12 cellular contexts compared by ENCODE assay signal in genomic region chr13:33744589-33745369, GRCh38.
DNase-seq lines count a peak whose midpoint lies in the region; ATAC-seq lines count a peak whose summit lies in the region.
"Had no signal": no experiment of that assay in that cellular context is flagged by ENCODE, and none has a peak within 500 bp of the region (broad histone marks: within the 10 kb centered on the region; RNA-seq: fewer than 3 reads in every experiment).

No MANE protein-coding gene starts in this region.

- H3K27ac ChIP-seq in SK-N-MC (peak overlapping the region; percentile 83), mesendoderm (ENCODE audit: low read depth, low read length) (no peak overlapping the region)
- H3K27ac ChIP-seq: adrenal gland, transverse colon had no signal

- H4K8ac ChIP-seq in mesendoderm (ENCODE audit: low read depth, low read length): no peak overlapping the region

- no peak overlapping the region for H3K9ac ChIP-seq in SK-N-MC (ENCODE audit: insufficient read length)
- no peak overlapping the region for H3K9ac ChIP-seq in mesendoderm (ENCODE audit: low read length)

- H2BK120ac ChIP-seq in mesendoderm (ENCODE audit: low read depth, low read length): no peak overlapping the region

- WGBS in mesendoderm (ENCODE audit: extremely low coverage, insufficient coverage, low lambda C conversion rate): no CpG with 5 or more reads among the region's 3 CpGs

- no peak overlapping the region for H3K56ac ChIP-seq in mesendoderm (ENCODE audit: low read length)

- no peak overlapping the region for H3K23ac ChIP-seq in mesendoderm (ENCODE audit: low read length)

- DNase-seq in COR-L47 (lab: John Stamatoyannopoulos, UW): peak; percentile 82
- peak; percentile 38 for DNase-seq in HT-29 (ENCODE audit: low spot score)
- DNase-seq in SK-N-MC (ENCODE audit: low read depth, low spot score): peak; percentile 39
- no peak for DNase-seq in mesendoderm
- no peak for DNase-seq in stimulated activated naive CD4-positive, alpha-beta T cell (lab: John Stamatoyannopoulos, UW)
- no peak for DNase-seq in activated gamma-delta T cell (lab: John Stamatoyannopoulos, UW)
- DNase-seq: activated B cell treated with CpG ODN at 0.5 μM for 24 hours, adrenal gland, midbrain, transverse colon had no signal

- no peak overlapping the region for H2AK5ac ChIP-seq in mesendoderm (ENCODE audit: low read length)

- H3K36me3 ChIP-seq in SK-N-MC (ENCODE audit: insufficient read depth, low read length): no peaks in the 10 kb centered on the region
- no peaks in the 10 kb centered on the region for H3K36me3 ChIP-seq in mesendoderm (ENCODE audit: control insufficient read depth, insufficient read depth, low read length)
- H3K36me3 ChIP-seq: adrenal gland, transverse colon had no signal

- H3K4me2 ChIP-seq in mesendoderm (ENCODE audit: low read length): no peak overlapping the region

- no peak overlapping the region for H3K4ac ChIP-seq in mesendoderm (ENCODE audit: low read depth, low read length)

- no peaks in the 10 kb centered on the region for H3K9me3 ChIP-seq in SK-N-MC (ENCODE audit: low read depth, low read length)
- H3K9me3 ChIP-seq: adrenal gland, transverse colon had no signal

- H3K27me3 ChIP-seq in mesendoderm (ENCODE audit: insufficient read depth, low read length, poor library complexity): no peaks in the 10 kb centered on the region
- H3K27me3 ChIP-seq: adrenal gland, transverse colon had no signal

- peaks cover 5% of the 10 kb centered on the region for H3K4me1 ChIP-seq in mesendoderm (ENCODE audit: control insufficient read depth, low read depth, low read length)
- H3K4me1 ChIP-seq: adrenal gland had no signal

- ATAC-seq in GM21390 (IDR thresholded peaks at IDR 0.05; ENCODE audit: unreplicated experiment) (no peak), HG02623 (IDR thresholded peaks at IDR 0.05; ENCODE audit: unreplicated experiment) (no peak)

- H3K79me2 ChIP-seq in mesendoderm (ENCODE audit: control insufficient read depth, insufficient read depth, low read length): no peaks in the 10 kb centered on the region

- peak overlapping the region; percentile 6 for H3K18ac ChIP-seq in mesendoderm (ENCODE audit: low read length)

- H4K5ac ChIP-seq in mesendoderm (ENCODE audit: low read length): no peak overlapping the region

- H3K79me1 ChIP-seq in mesendoderm (ENCODE audit: low read length): no peaks in the 10 kb centered on the region

- H2BK15ac ChIP-seq in mesendoderm (replicated peaks; ENCODE audit: low read depth): no peak overlapping the region

- H3K4me3 ChIP-seq in SK-N-MC (peak overlapping the region; percentile 15; the same call in 1 of the 2 replicates), mesendoderm (ENCODE audit: low read length) (no peak overlapping the region)
- H3K4me3 ChIP-seq: adrenal gland, transverse colon had no signal

- no peak overlapping the region for H2BK5ac ChIP-seq in mesendoderm (ENCODE audit: low read length)

Comparison
In these comparisons a context has a peak if more than half of its experiments do, and no peak if none do; other contexts are left out.
1. DNase-seq: peak in COR-L47 (single experiment), HT-29 (single experiment) and SK-N-MC (single experiment); none in mesendoderm (single experiment), stimulated activated naive CD4-positive, alpha-beta T cell (0 of 6) and activated gamma-delta T cell (single experiment).